Comparison of ENCODE assay signal across 8 cellular contexts in genomic region chr2:111120253-111121027, GRCh38. TPM values are rescaled to one million over a fixed set of nuclear protein-coding genes. Genes with fewer than 3 reads are reported as not detected.
DNase-seq lines count a peak whose midpoint lies in the region; ATAC-seq and TF ChIP-seq lines count a peak whose summit lies in the region.

A gene with protein sequence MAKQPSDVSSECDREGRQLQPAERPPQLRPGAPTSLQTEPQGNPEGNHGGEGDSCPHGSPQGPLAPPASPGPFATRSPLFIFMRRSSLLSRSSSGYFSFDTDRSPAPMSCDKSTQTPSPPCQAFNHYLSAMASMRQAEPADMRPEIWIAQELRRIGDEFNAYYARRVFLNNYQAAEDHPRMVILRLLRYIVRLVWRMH (plus strand): TSS chr2:111120914. CDS start chr2:111123746, 2,832 bp downstream.

- peak within 1 kb of the TSS; percentile 86 for H3K27ac Mint-ChIP-seq in GM23338
- peak within 1 kb of the TSS; percentile 97 for H3K27ac Mint-ChIP-seq in activated T-helper 1 cell treated with anti-CD3 and anti-CD28 coated beads, Interleukin-12 subunit alpha, Interleukin-12 subunit beta, Interleukin-2, Interleukin-4 antibody, amounts not matched to agents 30 ng/mL and 10 ng/mL and 1 ng/mL, durations not matched to agents 14 hours and 24 hours and 36 hours
- H3K27ac Mint-ChIP-seq in nephron: peak within 1 kb of the TSS; percentile 61 to 88 (median 70)

- no peaks in the 10 kb centered on the region; the same call in 1 of the 2 replicates for H3K4me1 ChIP-seq in GM23338 (ENCODE audit: insufficient read depth)

- peaks cover 60% of the 10 kb centered on the region for H3K27me3 ChIP-seq in GM23338 (ENCODE audit: insufficient read depth)

- intact Hi-C loops in activated T-helper 1 cell treated with anti-CD3 and anti-CD28 coated beads, Interleukin-12 subunit alpha, Interleukin-12 subunit beta, Interleukin-2, Interleukin-4 antibody, amounts not matched to agents 30 ng/mL and 10 ng/mL and 1 ng/mL, durations not matched to agents 14 hours and 24 hours and 36 hours (cut with micrococcal nuclease): no loop called here

- H3K27ac ChIP-seq in GM23338 (ENCODE audit: low read depth): no peak within 1 kb of the TSS

- H3K9me3 Mint-ChIP-seq in GM23338 (no peaks in the 10 kb centered on the region), nephron (no peaks in the 10 kb centered on the region)
- H3K9me3 Mint-ChIP-seq in activated T-helper 1 cell treated with anti-CD3 and anti-CD28 coated beads, Interleukin-12 subunit alpha, Interleukin-12 subunit beta, Interleukin-2, Interleukin-4 antibody, amounts not matched to agents 30 ng/mL and 10 ng/mL and 1 ng/mL, durations not matched to agents 14 hours and 24 hours and 36 hours: no peaks in the 10 kb centered on the region

- peak within 1 kb of the TSS; percentile 93 for H3K4me3 ChIP-seq in GM23338

- peak in 1 of 2 experiments; percentile 21; a peak in 1 of 4 replicates for TF ChIP-seq CTCF in GM23338 (conservative IDR thresholded peaks at IDR 0.05; ENCODE audit: low read depth in 2 of 2)
- peak; percentile 34; the same call in 1 of the 2 replicates for TF ChIP-seq CTCF in LNCAP (IDR thresholded peaks at IDR 0.05)
- TF ChIP-seq CTCF in nephron (IDR thresholded peaks at IDR 0.05; ENCODE audit: unreplicated experiment in 3 of 3): peak in 2 of 3 experiments; percentile 22 to 37

- H3K27me3 Mint-ChIP-seq in GM23338 (ENCODE audit: insufficient read depth, low read depth, poor library complexity) (peaks cover 53% of the 10 kb centered on the region), nephron (ENCODE audit: low read depth) (peaks cover 50% of the 10 kb centered on the region)
- peaks cover 4% of the 10 kb centered on the region for H3K27me3 Mint-ChIP-seq in activated T-helper 1 cell treated with anti-CD3 and anti-CD28 coated beads, Interleukin-12 subunit alpha, Interleukin-12 subunit beta, Interleukin-2, Interleukin-4 antibody, amounts not matched to agents 30 ng/mL and 10 ng/mL and 1 ng/mL, durations not matched to agents 14 hours and 24 hours and 36 hours (ENCODE audit: insufficient read depth)

- peaks cover 35% of the 10 kb centered on the region for H3K79me2 ChIP-seq in GM23338 (replicated peaks; ENCODE audit: insufficient read depth)

- peak within 1 kb of the TSS; percentile 95 for H2AFZ ChIP-seq in GM23338

- H3K36me3 ChIP-seq in GM23338 (ENCODE audit: insufficient read depth): peaks cover 18% of the 10 kb centered on the region; the same call in 1 of the 2 replicates

- peak within 1 kb of the TSS; percentile 92 for H3K4me3 Mint-ChIP-seq in GM23338
- peak within 1 kb of the TSS; percentile 97 for H3K4me3 Mint-ChIP-seq in activated T-helper 1 cell treated with anti-CD3 and anti-CD28 coated beads, Interleukin-12 subunit alpha, Interleukin-12 subunit beta, Interleukin-2, Interleukin-4 antibody, amounts not matched to agents 30 ng/mL and 10 ng/mL and 1 ng/mL, durations not matched to agents 14 hours and 24 hours and 36 hours
- peak within 1 kb of the TSS; percentile 95 to 97 (median 96) for H3K4me3 Mint-ChIP-seq in nephron

- peaks cover 17% of the 10 kb centered on the region for H4K20me1 ChIP-seq in GM23338 (replicated peaks; ENCODE audit: insufficient read depth)

- peak within 1 kb of the TSS; percentile 98 for H3K4me2 ChIP-seq in GM23338

- H3K9me2 ChIP-seq in GM23338 (ENCODE audit: insufficient read depth): no peaks in the 10 kb centered on the region

- H3K36me3 Mint-ChIP-seq in GM23338 (ENCODE audit: low read depth) (peaks cover 21% of the 10 kb centered on the region; the same call in 2 of the 3 replicates), nephron (ENCODE audit: low read depth) (peaks cover 21% of the 10 kb centered on the region)
- peaks cover 44% of the 10 kb centered on the region for H3K36me3 Mint-ChIP-seq in activated T-helper 1 cell treated with anti-CD3 and anti-CD28 coated beads, Interleukin-12 subunit alpha, Interleukin-12 subunit beta, Interleukin-2, Interleukin-4 antibody, amounts not matched to agents 30 ng/mL and 10 ng/mL and 1 ng/mL, durations not matched to agents 14 hours and 24 hours and 36 hours (ENCODE audit: low read depth)

- peak; percentile 37 for ATAC-seq in GM23338
- ATAC-seq in stimulated activated naive CD8-positive, alpha-beta T cell treated with anti-CD3 and anti-CD28 coated beads, Interleukin-15, Interleukin-2, amounts not matched to agents 100 U/mL and 50 U/mL, for 24 hours: peak; percentile 62

- peaks cover 10% of the 10 kb centered on the region; the same call in 1 of the 2 replicates for H3F3A ChIP-seq in GM23338 (replicated peaks; ENCODE audit: low read depth)

- H3K4me1 Mint-ChIP-seq in GM23338 (peaks cover 23% of the 10 kb centered on the region), nephron (peaks cover 41% of the 10 kb centered on the region)
- H3K4me1 Mint-ChIP-seq in activated T-helper 1 cell treated with anti-CD3 and anti-CD28 coated beads, Interleukin-12 subunit alpha, Interleukin-12 subunit beta, Interleukin-2, Interleukin-4 antibody, amounts not matched to agents 30 ng/mL and 10 ng/mL and 1 ng/mL, durations not matched to agents 14 hours and 24 hours and 36 hours (ENCODE audit: low read depth): peaks cover 51% of the 10 kb centered on the region

- DNase-seq in EH (ENCODE audit: low read depth) (peak; percentile 90), GM23338 (ENCODE audit: low spot score) (peak; percentile 91), RPMI8226 (peak; percentile 95), fibroblast of peridontal ligament (ENCODE audit: extremely low read depth) (peak; percentile 79)
- peak; percentile 93 for DNase-seq in activated T-helper 1 cell treated with anti-CD3 and anti-CD28 coated beads, Interleukin-12 subunit alpha, Interleukin-12 subunit beta, Interleukin-2, Interleukin-4 antibody, amounts not matched to agents 30 ng/mL and 10 ng/mL and 1 ng/mL, durations not matched to agents 14 hours and 24 hours and 36 hours (ENCODE audit: low spot score)
- peak; percentile 92 for DNase-seq in stimulated activated naive CD8-positive, alpha-beta T cell treated with anti-CD3 and anti-CD28 coated beads, Interleukin-15, Interleukin-2, amounts not matched to agents 100 U/mL and 50 U/mL, for 24 hours

TF ChIP-seq in GM23338, 12 proteins besides CTCF, POLR2A, EP300 and RAD21:
- TF ChIP-seq CREB1 (CRISPR knock-in tag; IDR thresholded peaks at IDR 0.05; ENCODE audit: low read depth) (0 out of 2 replicates have a peak, but pooled peaks have one; percentile 55), POLR2AphosphoS5 (IDR thresholded peaks at IDR 0.05; ENCODE audit: low read depth) (peak; percentile 82), NANOG (IDR thresholded peaks at IDR 0.05; ENCODE audit: borderline replicate concordance) (no peak)

RNA-seq across cellular contexts. Expression of the gene that starts here (rescaled TPM):
- 21.0 and 22.5 TPM in 2 replicates for total RNA-seq in GM23338 (2014; rRNA removed; shearing (Covaris generic))
- 10.6 and 11.0 TPM in 2 replicates for polyA plus RNA-seq in GM23338 (2016; fragmentation: Nextera tagmentation; extraction: Ambion mirVana)
- total RNA-seq in activated T-helper 1 cell treated with anti-CD3 and anti-CD28 coated beads, Interleukin-12 subunit alpha, Interleukin-12 subunit beta, Interleukin-2, Interleukin-4 antibody, amounts not matched to agents 30 ng/mL and 10 ng/mL and 1 ng/mL, durations not matched to agents 14 hours and 24 hours and 36 hours: 335 and 347 TPM in 2 replicates

Comparison
In these comparisons a context has a peak if more than half of its experiments do, and no peak if none do; other contexts are left out.
1. RNA of the gene that starts here (total RNA-seq): 335 to 347 TPM in activated T-helper 1 cell treated with anti-CD3 and anti-CD28 coated beads, Interleukin-12 subunit alpha, Interleukin-12 subunit beta, Interleukin-2, Interleukin-4 antibody, amounts not matched to agents 30 ng/mL and 10 ng/mL and 1 ng/mL, durations not matched to agents 14 hours and 24 hours and 36 hours; 21.0 to 22.5 TPM in GM23338; every median in the first group is over 10 times any median in the second.
2. Peak in every context shown above with its lines, with median percentiles within 50 percentile points of each other: DNase-seq, H3K27ac Mint-ChIP-seq and H3K4me3 Mint-ChIP-seq.